In genomic region chr2:32060266-32060665, GRCh38 we compare ENCODE assay signal across 36 cellular contexts.
"Had no signal": no experiment of that assay in that cellular context is flagged by ENCODE, and none has a peak within 500 bp of the region (broad histone marks: within the 10 kb centered on the region; RNA-seq: fewer than 3 reads in every experiment).

No MANE protein-coding gene starts in this region.

- H3K36me3 ChIP-seq: adrenal gland, brain microvascular endothelial cell, breast epithelium had no signal

- FAIRE-seq: astrocyte, TTC549 had no signal

- DNase-seq: activated B cell treated with CpG ODN at 0.5 μM for 24 hours; activated CD4-positive, alpha-beta memory T cell treated with anti-CD3 and anti-CD28 coated beads for 36 hours; activated CD4-positive, alpha-beta T cell treated with anti-CD3 and anti-CD28 coated beads for 4 hours; activated CD4-positive, alpha-beta T cell treated with anti-CD3 and anti-CD28 coated beads, Interleukin-2, amount 10 ng/mL, durations not matched to agents 24 days and 14 days; activated CD4-positive, alpha-beta T cell treated with anti-CD3 and anti-CD28 coated beads, Interleukin-2, amount 50 U/mL, for 1 hour; activated CD4-positive, alpha-beta T cell treated with anti-CD3 and anti-CD28 coated beads, Interleukin-2, amount 50 U/mL, for 4 hours; activated CD4-positive, CD25-positive, alpha-beta regulatory T cell treated with anti-CD3 and anti-CD28 coated beads, Interleukin-2, amount 50 U/mL, for 72 hours; activated CD8-positive, alpha-beta memory T cell treated with anti-CD3 and anti-CD28 coated beads, Interleukin-2, amount 50 U/mL, for 4 hours; activated CD8-positive, alpha-beta T cell treated with anti-CD3 and anti-CD28 coated beads for 36 hours; activated effector memory CD4-positive, alpha-beta T cell treated with anti-CD3 and anti-CD28 coated beads, Interleukin-2, amount 50 U/mL, for 16 hours; activated gamma-delta T cell treated with Interleukin-2 at 50 U/mL for 16 hours; activated naive CD4-positive, alpha-beta T cell; activated naive CD4-positive, alpha-beta T cell treated with anti-CD3 and anti-CD28 coated beads for 36 hours; activated naive CD4-positive, alpha-beta T cell treated with anti-CD3 and anti-CD28 coated beads, Interleukin-2, amount 50 U/mL, for 16 hours; activated naive CD8-positive, alpha-beta T cell treated with anti-CD3 and anti-CD28 coated beads for 36 hours; activated T-cell treated with anti-CD3 and anti-CD28 coated beads for 4 hours; activated T-cell treated with anti-CD3 and anti-CD28 coated beads, Interleukin-2, amount 50 U/mL, for 1 hour; activated T-cell treated with anti-CD3 and anti-CD28 coated beads, Interleukin-2, amount 50 U/mL, for 4 hours; activated T-cell treated with anti-CD3 and anti-CD28 coated beads, Interleukin-2, amount 50 U/mL, for 72 hours; adrenal gland; amniotic stem cell; aorta; body of pancreas; brain microvascular endothelial cell; central memory CD4-positive, alpha-beta T cell; T-helper 2 cell; T-helper 9 cell had no signal

- H3K27ac Mint-ChIP-seq: activated B cell treated with CpG ODN at 0.5 μM for 24 hours; activated CD4-positive, alpha-beta memory T cell treated with anti-CD3 and anti-CD28 coated beads for 36 hours; activated CD4-positive, alpha-beta T cell treated with anti-CD3 and anti-CD28 coated beads, Interleukin-2, amount 10 ng/mL, durations not matched to agents 24 days and 14 days; activated CD8-positive, alpha-beta T cell treated with anti-CD3 and anti-CD28 coated beads for 36 hours; activated naive CD4-positive, alpha-beta T cell treated with anti-CD3 and anti-CD28 coated beads for 36 hours; activated naive CD4-positive, alpha-beta T cell treated with anti-CD3 and anti-CD28 coated beads, Interleukin-2, amount 50 U/mL, for 72 hours; activated naive CD8-positive, alpha-beta T cell treated with anti-CD3 and anti-CD28 coated beads for 36 hours; activated T-cell treated with anti-CD3 and anti-CD28 coated beads, Interleukin-2, amount 50 U/mL, for 72 hours; activated T-helper 1 cell treated with anti-CD3 and anti-CD28 coated beads, Interleukin-12 subunit alpha, Interleukin-12 subunit beta, Interleukin-2, Interleukin-4 antibody, amounts not matched to agents 30 ng/mL and 10 ng/mL and 1 ng/mL, durations not matched to agents 14 hours and 24 hours and 36 hours; activated T-helper 17 cell treated with anti-CD3 and anti-CD28 coated beads, Interleukin-2, amount 50 U/mL, for 72 hours; T-helper 1 cell treated with Interleukin-12 subunit alpha and Interleukin-12 subunit beta and Interleukin-4 antibody, amounts not matched to agents 30 μg/mL and 1 μg/mL, for 36 hours; T-helper 2 cell treated with Interferon-gamma antibody and Interleukin-4, amounts not matched to agents 5 μg/mL and 100 μg/mL, for 36 hours had no signal

- H3K9me3 ChIP-seq: adrenal gland, body of pancreas, breast epithelium had no signal

- H3K27me3 Mint-ChIP-seq: activated B cell treated with CpG ODN at 0.5 μM for 24 hours; activated CD4-positive, alpha-beta memory T cell treated with anti-CD3 and anti-CD28 coated beads for 36 hours; activated CD8-positive, alpha-beta T cell treated with anti-CD3 and anti-CD28 coated beads for 36 hours; activated naive CD8-positive, alpha-beta T cell treated with anti-CD3 and anti-CD28 coated beads for 36 hours; activated T-helper 17 cell treated with anti-CD3 and anti-CD28 coated beads, Interleukin-2, amount 50 U/mL, for 72 hours had no signal

- H3K4me3 Mint-ChIP-seq: activated B cell treated with CpG ODN at 0.5 μM for 24 hours; activated CD4-positive, alpha-beta memory T cell treated with anti-CD3 and anti-CD28 coated beads for 36 hours; activated CD4-positive, alpha-beta T cell treated with anti-CD3 and anti-CD28 coated beads, Interleukin-2, amount 10 ng/mL, durations not matched to agents 24 days and 14 days; activated CD8-positive, alpha-beta T cell treated with anti-CD3 and anti-CD28 coated beads for 36 hours; activated naive CD4-positive, alpha-beta T cell treated with anti-CD3 and anti-CD28 coated beads for 36 hours; activated naive CD8-positive, alpha-beta T cell treated with anti-CD3 and anti-CD28 coated beads for 36 hours; activated T-cell treated with anti-CD3 and anti-CD28 coated beads, Interleukin-2, amount 50 U/mL, for 4 hours; activated T-cell treated with anti-CD3 and anti-CD28 coated beads, Interleukin-2, amount 50 U/mL, for 72 hours; activated T-helper 1 cell treated with anti-CD3 and anti-CD28 coated beads, Interleukin-12 subunit alpha, Interleukin-12 subunit beta, Interleukin-2, Interleukin-4 antibody, amounts not matched to agents 30 ng/mL and 10 ng/mL and 1 ng/mL, durations not matched to agents 14 hours and 24 hours and 36 hours; activated T-helper 17 cell treated with anti-CD3 and anti-CD28 coated beads, Interleukin-2, amount 50 U/mL, for 72 hours; T-helper 1 cell treated with Interleukin-12 subunit alpha and Interleukin-12 subunit beta and Interleukin-4 antibody, amounts not matched to agents 30 μg/mL and 1 μg/mL, for 36 hours; T-helper 2 cell treated with Interferon-gamma antibody and Interleukin-4, amounts not matched to agents 5 μg/mL and 100 μg/mL, for 36 hours had no signal

- H3K4me3 ChIP-seq: adrenal gland, body of pancreas, breast epithelium had no signal

- H3K27ac ChIP-seq: adrenal gland, body of pancreas, brain microvascular endothelial cell, breast epithelium, VCaP had no signal

- H3K27me3 ChIP-seq: adrenal gland, body of pancreas, brain microvascular endothelial cell, breast epithelium had no signal

- H3K9me3 Mint-ChIP-seq: activated B cell treated with CpG ODN at 0.5 μM for 24 hours; activated CD4-positive, alpha-beta memory T cell treated with anti-CD3 and anti-CD28 coated beads for 36 hours; activated CD4-positive, alpha-beta T cell treated with anti-CD3 and anti-CD28 coated beads, Interleukin-2, amount 10 ng/mL, durations not matched to agents 24 days and 14 days; activated CD8-positive, alpha-beta T cell treated with anti-CD3 and anti-CD28 coated beads for 36 hours; activated naive CD4-positive, alpha-beta T cell treated with anti-CD3 and anti-CD28 coated beads for 36 hours; activated naive CD4-positive, alpha-beta T cell treated with anti-CD3 and anti-CD28 coated beads, Interleukin-2, amount 50 U/mL, for 72 hours; activated naive CD8-positive, alpha-beta T cell treated with anti-CD3 and anti-CD28 coated beads for 36 hours; activated T-cell treated with anti-CD3 and anti-CD28 coated beads, Interleukin-2, amount 50 U/mL, for 4 hours; activated T-cell treated with anti-CD3 and anti-CD28 coated beads, Interleukin-2, amount 50 U/mL, for 72 hours; activated T-helper 1 cell treated with anti-CD3 and anti-CD28 coated beads, Interleukin-12 subunit alpha, Interleukin-12 subunit beta, Interleukin-2, Interleukin-4 antibody, amounts not matched to agents 30 ng/mL and 10 ng/mL and 1 ng/mL, durations not matched to agents 14 hours and 24 hours and 36 hours; activated T-helper 17 cell treated with anti-CD3 and anti-CD28 coated beads, Interleukin-2, amount 50 U/mL, for 72 hours; T-helper 1 cell treated with Interleukin-12 subunit alpha and Interleukin-12 subunit beta and Interleukin-4 antibody, amounts not matched to agents 30 μg/mL and 1 μg/mL, for 36 hours; T-helper 2 cell treated with Interferon-gamma antibody and Interleukin-4, amounts not matched to agents 5 μg/mL and 100 μg/mL, for 36 hours had no signal

- ATAC-seq: activated CD8-positive, alpha-beta T cell treated with anti-CD3 and anti-CD28 coated beads for 36 hours; activated naive CD4-positive, alpha-beta T cell treated with anti-CD3 and anti-CD28 coated beads, Interleukin-2, amount 50 U/mL, for 72 hours; activated T-cell treated with anti-CD3 and anti-CD28 coated beads, Interleukin-2, amount 50 U/mL, for 4 hours; activated T-cell treated with anti-CD3 and anti-CD28 coated beads, Interleukin-2, amount 50 U/mL, for 72 hours; activated T-helper 17 cell treated with anti-CD3 and anti-CD28 coated beads, Interleukin-2, amount 50 U/mL, for 72 hours; body of pancreas had no signal

- H3K4me1 ChIP-seq: breast epithelium had no signal
